ENCODE assay signal across 15 cellular contexts in the genomic region with DNA sequence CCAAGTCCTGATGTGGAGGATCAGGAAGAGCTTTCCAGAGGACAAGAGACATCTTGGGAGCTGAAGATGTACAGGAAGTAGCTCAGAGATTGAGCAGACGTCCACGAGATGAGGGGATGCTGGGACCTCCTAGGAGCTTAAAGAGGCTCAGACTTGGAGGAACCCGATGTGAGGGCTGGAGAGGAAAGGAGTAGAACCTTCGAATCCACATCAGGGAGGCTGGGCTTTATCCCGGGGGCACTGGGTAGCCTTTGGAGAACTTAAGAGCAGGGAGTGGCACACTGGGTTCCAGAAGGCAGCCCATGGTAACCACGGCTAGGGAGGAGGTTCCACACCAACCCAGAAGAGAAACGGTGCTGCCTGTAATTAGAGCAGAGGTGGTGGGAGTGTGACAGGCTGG.
"Had no signal": no experiment of that assay in that cellular context is flagged by ENCODE, and none has a peak within 500 bp of the region (broad histone marks: within the 10 kb centered on the region; RNA-seq: fewer than 3 reads in every experiment).

No MANE protein-coding gene starts in this region.

- H2AFZ ChIP-seq: hepatocyte, parathyroid adenoma had no signal

- H3K4me3 ChIP-seq: gastrocnemius medialis, hepatocyte, SJCRH30, stomach, thoracic aorta had no signal

- H3K36me3 ChIP-seq: gastrocnemius medialis, SJCRH30, stomach, thoracic aorta had no signal

- H3K79me2 ChIP-seq: hepatocyte, parathyroid adenoma had no signal

- H3K4me1 ChIP-seq: SJCRH30 had no signal

- H3K4me2 ChIP-seq: hepatocyte had no signal

- DNase-seq: activated CD4-positive, alpha-beta T cell treated with anti-CD3 and anti-CD28 coated beads, Interleukin-2, amount 10 ng/mL, durations not matched to agents 7 days and 5 days; gastrocnemius medialis; left ventricle myocardium superior; mesenchymal stem cell; SJCRH30; stimulated activated CD4-positive, alpha-beta T cell treated with anti-CD3 and anti-CD28 coated beads, Interleukin-4, amount 100 ng/mL, for 1 hour; stimulated activated CD8-positive, alpha-beta memory T cell treated with anti-CD3 and anti-CD28 coated beads, Interleukin-4, amount 100 ng/mL, for 48 hours; stomach; SW 1271 had no signal

- H3K27me3 ChIP-seq: gastrocnemius medialis, SJCRH30 had no signal

- H3K4me3 Mint-ChIP-seq: activated CD4-positive, alpha-beta T cell treated with anti-CD3 and anti-CD28 coated beads, Interleukin-2, amount 10 ng/mL, durations not matched to agents 7 days and 5 days had no signal

- FAIRE-seq: astrocyte, colon, urothelium cell line had no signal

- H3K27ac ChIP-seq: hepatocyte, parathyroid adenoma, SJCRH30, stomach, thoracic aorta had no signal

- H3K9me3 ChIP-seq: gastrocnemius medialis, SJCRH30, stomach, thoracic aorta had no signal

- ATAC-seq: gastrocnemius medialis, left ventricle myocardium superior had no signal

- H3K9me3 Mint-ChIP-seq: activated CD4-positive, alpha-beta T cell treated with anti-CD3 and anti-CD28 coated beads, Interleukin-2, amount 10 ng/mL, durations not matched to agents 7 days and 5 days had no signal

- H3K27me3 Mint-ChIP-seq: activated CD4-positive, alpha-beta T cell treated with anti-CD3 and anti-CD28 coated beads, Interleukin-2, amount 10 ng/mL, durations not matched to agents 7 days and 5 days had no signal
